8 cellular contexts compared by ENCODE assay signal in the genomic region with DNA sequence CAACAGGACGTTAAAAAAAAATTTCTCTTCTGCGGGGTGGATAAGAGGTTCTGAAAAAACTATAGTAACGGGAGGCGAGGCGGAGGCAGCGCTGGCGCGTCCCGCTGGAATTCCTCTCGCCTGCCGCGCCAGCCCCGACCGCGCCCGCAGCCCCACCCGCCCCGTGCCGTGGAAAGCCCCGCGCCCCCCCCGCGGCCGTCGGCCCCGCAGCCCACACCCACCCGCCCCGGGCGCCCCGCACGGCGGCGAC. TPM values are rescaled to one million over a fixed set of nuclear protein-coding genes. Genes with fewer than 3 reads are reported as not detected.
DNase-seq lines count a peak whose midpoint lies in the region; ATAC-seq and TF ChIP-seq lines count a peak whose summit lies in the region.

No MANE protein-coding gene starts in this region.

- peak; percentile 41; the same call in 1 of the 2 replicates for ATAC-seq in HCT116

- peaks cover 13% of the 10 kb centered on the region for H3F3A ChIP-seq in DOHH2 (ENCODE audit: control insufficient read depth, insufficient read depth)

- H2AFZ ChIP-seq in HCT116 (ENCODE audit: low read depth, low read length, poor library complexity, severe bottlenecking): no peak overlapping the region

- H3K79me2 ChIP-seq in DOHH2 (ENCODE audit: control insufficient read depth, low read length) (peaks cover 41% of the 10 kb centered on the region), HCT116 (ENCODE audit: insufficient read depth, low read length) (peaks cover 35% of the 10 kb centered on the region)

- CTCF ChIA-PET in HCT116 (lab: Charles Lee): no interaction called here

- 1% methylated on average over 33 of the region's 33 CpGs for WGBS in sigmoid colon, 2 donors

- TF ChIP-seq CTCF in DOHH2 (IDR thresholded peaks at IDR 0.05; ENCODE audit: low read depth, low read length, poor library complexity, severe bottlenecking): no peak
- TF ChIP-seq CTCF in HCT116 (IDR thresholded peaks at IDR 0.05 in 2 of 3, conservative IDR thresholded peaks at IDR 0.05 in 1 of 3; ENCODE audit: borderline replicate concordance in 1 of 3, insufficient read depth in 1 of 3, low read depth in 2 of 3, low read length in 2 of 3): no peak
- no peak for TF ChIP-seq CTCF in foreskin fibroblast (IDR thresholded peaks at IDR 0.05; ENCODE audit: low read depth, low read length)
- TF ChIP-seq CTCF in sigmoid colon (IDR thresholded peaks at IDR 0.05): no peak
- TF ChIP-seq CTCF in GM20000 (IDR thresholded peaks at IDR 0.05; ENCODE audit: extremely low read depth, missing control alignments): no peak

- POLR2A ChIA-PET in HCT116 (lab: Charles Lee): no interaction called here

- no peaks in the 10 kb centered on the region for H3K9me2 ChIP-seq in DOHH2 (replicated peaks; ENCODE audit: control insufficient read depth, low read length)
- H3K9me2 ChIP-seq in HCT116 (ENCODE audit: insufficient read depth): no peaks in the 10 kb centered on the region

- BruUV-seq in HCT116 (replicated peaks; lab: Mats Ljungman, UMichigan): no TSS peak

- RAD21 ChIA-PET in HCT116 (lab: Charles Lee; ENCODE audit: low non-redundant PET in 1 of 2, low total read pairs in 2 of 2, uncharacterized antibody in 2 of 2, unreplicated experiment in 2 of 2): no interaction called here

- no peaks in the 10 kb centered on the region for H3K9me3 ChIP-seq in DOHH2 (ENCODE audit: control insufficient read depth, insufficient read depth, low read length)
- H3K9me3 ChIP-seq in HCT116 (ENCODE audit: control insufficient read depth in 1 of 2, insufficient read depth in 1 of 2, low read depth in 1 of 2, low read length in 2 of 2): peaks cover 0 to 4% of the 10 kb centered on the region in 2 experiments; a peak in 1 of 4 replicates
- no peaks in the 10 kb centered on the region for H3K9me3 ChIP-seq in SJSA1 (replicated peaks)
- no peaks in the 10 kb centered on the region for H3K9me3 ChIP-seq in sigmoid colon

- no peak overlapping the region for H3K9ac ChIP-seq in HCT116 (ENCODE audit: low read length)

- no peaks in the 10 kb centered on the region for H3K27me3 ChIP-seq in DOHH2 (ENCODE audit: control insufficient read depth, low read length)
- no peaks in the 10 kb centered on the region for H3K27me3 ChIP-seq in HCT116 (ENCODE audit: insufficient read depth, low read length)
- no peaks in the 10 kb centered on the region for H3K27me3 ChIP-seq in SJSA1 (replicated peaks)
- H3K27me3 ChIP-seq in sigmoid colon: no peaks in the 10 kb centered on the region

- DNase-seq in HCT116 (ENCODE audit: low read depth, low spot score) (no peak), SJSA1 (ENCODE audit: low read depth in 1 of 2, low spot score in 2 of 2) (no peak), foreskin fibroblast (no peak), sigmoid colon (no peak), NCI-H2029 treated with DMSO at 0.1 percent for 48 hours (lab: John Stamatoyannopoulos, UW) (no peak), HPDE6-E6E7 (ENCODE audit: extremely low spot score) (no peak), GM20000 (ENCODE audit: low spot score) (no peak)

- TF ChIP-seq POLR2A in HCT116 (IDR thresholded peaks at IDR 0.05; ENCODE audit: borderline replicate concordance, extremely low read depth, insufficient read depth, insufficient read length): no peak
- no peak for TF ChIP-seq POLR2A in sigmoid colon (IDR thresholded peaks at IDR 0.05)

- H3K4me2 ChIP-seq in DOHH2 (ENCODE audit: low read length) (peak overlapping the region; percentile 77), HCT116 (ENCODE audit: low read length) (peak overlapping the region; percentile 39)

- peaks cover 29% of the 10 kb centered on the region for H3K4me1 ChIP-seq in DOHH2 (ENCODE audit: control insufficient read depth, low read length)
- H3K4me1 ChIP-seq in HCT116 (ENCODE audit: control insufficient read depth in 1 of 2, insufficient read depth in 2 of 2, low read length in 2 of 2): peaks cover 3 to 4% of the 10 kb centered on the region in 2 experiments
- peaks cover 9% of the 10 kb centered on the region for H3K4me1 ChIP-seq in SJSA1 (replicated peaks)
- peaks cover 0 to 30% (median 20%) of the 10 kb centered on the region in 4 donors for H3K4me1 ChIP-seq in sigmoid colon

- no peak for TF ChIP-seq EP300 in sigmoid colon (IDR thresholded peaks at IDR 0.05)

- TF ChIP-seq RAD21 in HCT116 (IDR thresholded peaks at IDR 0.05; ENCODE audit: low read depth): no peak

- intact Hi-C loops in HCT116 (cut with micrococcal nuclease): loop anchor here (5.0 kb wide), 1 partner anchor 693 kb away; no protein-coding TSS in a partner anchor
- intact Hi-C loops in sigmoid colon (cut with DNase I): loop anchor here (5.0 to 10.0 kb wide), 3 partner anchors 78 to 687 kb away; partner anchors contain the start of genes PACRG and PRKN

- H4K20me1 ChIP-seq in DOHH2 (ENCODE audit: control insufficient read depth, insufficient read depth, low read depth, low read length) (peaks cover 22% of the 10 kb centered on the region), HCT116 (ENCODE audit: insufficient read depth) (no peaks in the 10 kb centered on the region)

- H3K4me3 ChIP-seq in DOHH2 (ENCODE audit: low read length) (peak overlapping the region; percentile 85), HCT116 (replicated peaks in 1 of 2; ENCODE audit: low read depth in 1 of 2, low read length in 2 of 2) (no peak overlapping the region; a peak in 1 of 4 replicates), SJSA1 (peak overlapping the region; percentile 73), foreskin fibroblast (ENCODE audit: low read depth in 1 of 2, low read length in 2 of 2) (peak overlapping the region; percentile 68 to 75), sigmoid colon (peak overlapping the region; percentile 53 to 100 (median 88))

- H3K27ac ChIP-seq in DOHH2 (ENCODE audit: low read depth, low read length) (peak overlapping the region; percentile 80), HCT116 (ENCODE audit: low read depth, low read length) (peak overlapping the region; percentile 24; the same call in 1 of the 2 replicates), SJSA1 (peak overlapping the region; percentile 91), sigmoid colon (peak overlapping the region; percentile 92 to 100 (median 98))

- H3K36me3 ChIP-seq in DOHH2 (ENCODE audit: control insufficient read depth, low read length): no peaks in the 10 kb centered on the region
- H3K36me3 ChIP-seq in HCT116 (ENCODE audit: control insufficient read depth in 1 of 2, insufficient read depth in 2 of 2, low read length in 2 of 2): no peaks in the 10 kb centered on the region
- peaks cover 14% of the 10 kb centered on the region; the same call in 1 of the 2 replicates for H3K36me3 ChIP-seq in SJSA1
- H3K36me3 ChIP-seq in sigmoid colon: no peaks in the 10 kb centered on the region

TF ChIP-seq in HCT116, 20 proteins besides CTCF, POLR2A, EP300 and RAD21:
- no peak for TF ChIP-seq REST (IDR thresholded peaks at IDR 0.05; ENCODE audit: low read depth)
- TF ChIP-seq CBX3 (IDR thresholded peaks at IDR 0.05; ENCODE audit: low read depth): no peak
- no peak for TF ChIP-seq ELF1 (IDR thresholded peaks at IDR 0.05; ENCODE audit: borderline replicate concordance, low read depth)

RNA-seq across cellular contexts. Expression of gene QKI, which starts 0.5 kb away (rescaled TPM):
- total RNA-seq in HCT116 (2021; ENCODE audit: unreplicated experiment) (35.3 TPM), sigmoid colon (100 to 1,000 TPM; 139 to 146 (median 142) TPM)
- polyA plus RNA-seq in HCT116 (2012): 20.4 and 20.9 TPM in 2 replicates
- 176 and 194 TPM in 2 replicates for total RNA-seq in SJSA1 (2014; rRNA removed; shearing (Covaris generic))
- 10 to 100 TPM in 2 of 3 donors, 1 to 10 TPM in 1; 9.2 to 19.2 (median 14.4) TPM for polyA plus RNA-seq in sigmoid colon

Comparison
In these comparisons a context has a peak if more than half of its experiments do, and no peak if none do; other contexts are left out.
1. H3K27ac ChIP-seq: peak in every context shown above with its lines; median percentile 98 in sigmoid colon; 91 in SJSA1; 80 in DOHH2; 24 in HCT116.
2. H3K4me3 ChIP-seq: peak in DOHH2 (single experiment), SJSA1 (single experiment), foreskin fibroblast (2 of 2) and sigmoid colon (4 of 4); none in HCT116 (0 of 2).